3 cellular contexts compared by ENCODE assay signal in genomic region chr1:16866926-16867707, GRCh38. TPM values are rescaled to one million over a fixed set of nuclear protein-coding genes. Genes with fewer than 3 reads are reported as not detected.
"Had no signal": no experiment of that assay in that cellular context is flagged by ENCODE, and none has a peak within 500 bp of the region (broad histone marks: within the 10 kb centered on the region; RNA-seq: fewer than 3 reads in every experiment).

No MANE protein-coding gene starts in this region.

RNA-seq across cellular contexts. Expression of gene RNU1-2, which starts 28.7 kb away (rescaled TPM):
- polyA plus RNA-seq: foreskin keratinocyte, heart right ventricle, urinary bladder had no signal
